24 cellular contexts compared by ENCODE assay signal in genomic region chr1:112528076-112528475, GRCh38.
"Had no signal": no experiment of that assay in that cellular context is flagged by ENCODE, and none has a peak within 500 bp of the region (broad histone marks: within the 10 kb centered on the region; RNA-seq: fewer than 3 reads in every experiment).

No MANE protein-coding gene starts in this region.

- H3K36me3 Mint-ChIP-seq: activated naive CD4-positive, alpha-beta T cell treated with anti-CD3 and anti-CD28 coated beads, Interleukin-2, amount 50 U/mL, for 72 hours; WTC11 had no signal

- H3K36me3 ChIP-seq: vagina had no signal

- DNase-seq: activated CD4-positive, alpha-beta T cell treated with anti-CD3 and anti-CD28 coated beads for 36 hours; activated CD4-positive, alpha-beta T cell treated with anti-CD3 and anti-CD28 coated beads, Interleukin-2, amount 50 U/mL, for 4 hours; activated CD8-positive, alpha-beta memory T cell treated with anti-CD3 and anti-CD28 coated beads for 24 hours; activated CD8-positive, alpha-beta memory T cell treated with anti-CD3 and anti-CD28 coated beads, Interleukin-2, amount 50 U/mL, for 4 hours; activated T-cell treated with anti-CD3 and anti-CD28 coated beads, Interleukin-2, amount 50 U/mL, for 24 hours; aorta; central memory CD4-positive, alpha-beta T cell; hippocampal formation; left cardiac atrium; naive thymus-derived CD4-positive, alpha-beta T cell; right lobe of liver; small intestine; stimulated activated CD4-positive, alpha-beta T cell treated with anti-CD3 and anti-CD28 coated beads, Interleukin-2, amount 100 ng/mL, for 48 hours; stimulated activated CD8-positive, alpha-beta memory T cell treated with anti-CD3 and anti-CD28 coated beads, Interleukin-4, amount 100 ng/mL, for 48 hours; stimulated activated naive B cell treated with anti-CD40 and anti-IgM and Interleukin-4, amounts not matched to agents 10 μg/mL and 1 μg/mL and 100 μg/mL, for 72 hours; testis had no signal

- H3K9me3 Mint-ChIP-seq: activated naive CD4-positive, alpha-beta T cell treated with anti-CD3 and anti-CD28 coated beads, Interleukin-2, amount 50 U/mL, for 72 hours; activated T-cell treated with anti-CD3 and anti-CD28 coated beads, Interleukin-2, amount 50 U/mL, for 24 hours; activated T-helper 17 cell treated with anti-CD3 and anti-CD28 coated beads, Interleukin-2, amount 50 U/mL, for 72 hours; memory B cell; naive thymus-derived CD4-positive, alpha-beta T cell; stimulated activated naive B cell treated with anti-CD40 and anti-IgM and Interleukin-4, amounts not matched to agents 10 μg/mL and 1 μg/mL and 100 μg/mL, for 72 hours; T-helper 1 cell treated with Interleukin-12 subunit alpha and Interleukin-12 subunit beta and Interleukin-4 antibody, amounts not matched to agents 30 μg/mL and 1 μg/mL, for 36 hours; WTC11 had no signal

- H3K4me1 Mint-ChIP-seq: activated CD4-positive, alpha-beta T cell treated with anti-CD3 and anti-CD28 coated beads for 36 hours; activated T-helper 17 cell treated with anti-CD3 and anti-CD28 coated beads, Interleukin-2, amount 50 U/mL, for 72 hours; memory B cell; stimulated activated naive B cell treated with anti-CD40 and anti-IgM and Interleukin-4, amounts not matched to agents 10 μg/mL and 1 μg/mL and 100 μg/mL, for 72 hours had no signal

- H3K9me3 ChIP-seq: esophagus muscularis mucosa, right lobe of liver, testis, vagina had no signal

- H3K27ac ChIP-seq: coronary artery, esophagus muscularis mucosa, right lobe of liver, testis, vagina had no signal

- H3K27ac Mint-ChIP-seq: activated CD4-positive, alpha-beta T cell treated with anti-CD3 and anti-CD28 coated beads for 36 hours; activated T-cell treated with anti-CD3 and anti-CD28 coated beads, Interleukin-2, amount 50 U/mL, for 24 hours; activated T-helper 17 cell treated with anti-CD3 and anti-CD28 coated beads, Interleukin-2, amount 50 U/mL, for 72 hours; memory B cell; naive thymus-derived CD4-positive, alpha-beta T cell; stimulated activated naive B cell treated with anti-CD40 and anti-IgM and Interleukin-4, amounts not matched to agents 10 μg/mL and 1 μg/mL and 100 μg/mL, for 72 hours; T-helper 1 cell treated with Interleukin-12 subunit alpha and Interleukin-12 subunit beta and Interleukin-4 antibody, amounts not matched to agents 30 μg/mL and 1 μg/mL, for 36 hours; WTC11 had no signal

- H3K27me3 ChIP-seq: esophagus muscularis mucosa, right lobe of liver, testis, vagina had no signal

- H3K4me1 ChIP-seq: right lobe of liver had no signal

- H3K27me3 Mint-ChIP-seq: activated CD4-positive, alpha-beta T cell treated with anti-CD3 and anti-CD28 coated beads for 36 hours; activated T-cell treated with anti-CD3 and anti-CD28 coated beads, Interleukin-2, amount 50 U/mL, for 24 hours; activated T-helper 17 cell treated with anti-CD3 and anti-CD28 coated beads, Interleukin-2, amount 50 U/mL, for 72 hours; memory B cell; naive thymus-derived CD4-positive, alpha-beta T cell; stimulated activated naive B cell treated with anti-CD40 and anti-IgM and Interleukin-4, amounts not matched to agents 10 μg/mL and 1 μg/mL and 100 μg/mL, for 72 hours had no signal

- H3K4me3 Mint-ChIP-seq: activated CD4-positive, alpha-beta T cell treated with anti-CD3 and anti-CD28 coated beads for 36 hours; activated T-cell treated with anti-CD3 and anti-CD28 coated beads, Interleukin-2, amount 50 U/mL, for 24 hours; activated T-helper 17 cell treated with anti-CD3 and anti-CD28 coated beads, Interleukin-2, amount 50 U/mL, for 72 hours; memory B cell; naive thymus-derived CD4-positive, alpha-beta T cell; stimulated activated naive B cell treated with anti-CD40 and anti-IgM and Interleukin-4, amounts not matched to agents 10 μg/mL and 1 μg/mL and 100 μg/mL, for 72 hours; T-helper 1 cell treated with Interleukin-12 subunit alpha and Interleukin-12 subunit beta and Interleukin-4 antibody, amounts not matched to agents 30 μg/mL and 1 μg/mL, for 36 hours; WTC11 had no signal

- H3K4me3 ChIP-seq: coronary artery, esophagus muscularis mucosa, right lobe of liver, testis, vagina had no signal
